In the genomic region with DNA sequence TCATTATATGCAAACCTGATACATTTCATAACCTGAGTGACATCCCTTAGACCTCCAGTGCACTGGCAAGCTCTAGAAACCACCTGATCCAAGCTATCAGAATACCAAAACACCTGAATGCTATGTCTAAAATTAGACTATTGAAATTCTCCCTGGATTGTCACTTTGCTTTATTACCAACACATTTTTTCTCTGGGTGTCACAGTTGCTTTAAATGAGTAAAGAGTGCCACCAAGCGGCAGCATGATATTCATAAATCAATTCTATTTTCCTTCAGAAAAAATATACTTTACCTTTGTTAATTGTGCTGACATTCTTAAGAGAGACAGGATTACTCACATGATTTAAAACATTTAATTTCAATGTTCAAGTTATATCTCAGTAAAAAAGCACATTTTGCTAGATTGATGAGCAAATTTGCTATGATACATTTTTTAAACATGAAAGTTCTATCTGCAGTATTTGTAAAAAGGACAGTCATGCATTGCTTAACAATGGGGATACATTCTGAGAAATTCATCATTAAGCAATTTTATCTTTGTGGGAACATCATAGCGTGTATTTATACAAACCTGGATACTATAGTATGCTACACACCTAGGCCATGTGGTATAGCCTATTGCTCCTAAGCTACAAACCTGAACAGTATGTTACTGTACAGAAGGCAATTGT, we compare ENCODE assay signal across 7 cellular contexts.
DNase-seq lines count a peak whose midpoint lies in the region; ATAC-seq and TF ChIP-seq lines count a peak whose summit lies in the region.

No MANE protein-coding gene starts in this region.

- no peaks in the 10 kb centered on the region for H3K36me3 ChIP-seq in gastrocnemius medialis

- intact Hi-C loops in gastrocnemius medialis (cut with DNase I; ENCODE audit: low total_unique reads), result no loop called here

- peak in 4 of 5 experiments; percentile 18 to 49 (median 42) for TF ChIP-seq CTCF in gastrocnemius medialis (IDR thresholded peaks at IDR 0.05 in 4 of 5, conservative IDR thresholded peaks at IDR 0.05 in 1 of 5)

- no peaks in the 10 kb centered on the region for H3K9me3 ChIP-seq in gastrocnemius medialis

- CTCF ChIA-PET in HEK293T (lab: Yijun Ruan, JAX), result no interaction called here

- TF ChIP-seq POLR2A in gastrocnemius medialis (IDR thresholded peaks at IDR 0.05), result no peak

- H3K4me3 ChIP-seq in gastrocnemius medialis, result no peak overlapping the region

- no peaks in the 10 kb centered on the region for H3K27me3 ChIP-seq in gastrocnemius medialis

- in situ Hi-C loops in gastrocnemius medialis (cut with MboI; ENCODE audit: low sequenced_read_pairs in 4 of 4), result no loop called here

- POLR2A ChIA-PET in HEK293T (lab: Yijun Ruan, JAX), result no interaction called here

- ATAC-seq in gastrocnemius medialis, result peak; percentile 41 to 52

- DNase-seq in EH (ENCODE audit: low read depth) (peak; percentile 55), HEK293T (ENCODE audit: extremely low spot score) (peak; percentile 37), NCI-H446 treated with DMSO at 0.1 percent for 48 hours (lab: John Stamatoyannopoulos, UW) (peak; percentile 58), activated T-cell treated with anti-CD3 and anti-CD28 coated beads for 4 hours (peak; percentile 24), foreskin melanocyte (peak; percentile 16), gastrocnemius medialis (no peak), islet precursor cell (no peak)

- no peak overlapping the region for H3K27ac ChIP-seq in gastrocnemius medialis

- peaks cover 16 to 19% of the 10 kb centered on the region in 2 donors for H3K4me1 ChIP-seq in gastrocnemius medialis

TF ChIP-seq in HEK293T, 16 proteins besides CTCF, POLR2A, EP300 and RAD21:
- TF ChIP-seq HDGF (IDR thresholded peaks at IDR 0.05; ENCODE audit: borderline replicate concordance) (no peak), ZNF384 (IDR thresholded peaks at IDR 0.05) (0 out of 2 replicates have a peak, but pooled peaks have one; percentile 18), SUZ12 (IDR thresholded peaks at IDR 0.05) (no peak), L3MBTL2 (conservative IDR thresholded peaks at IDR 0.05) (no peak), CTBP1 (IDR thresholded peaks at IDR 0.05; ENCODE audit: borderline replicate concordance) (no peak), FOXM1 (IDR thresholded peaks at IDR 0.05; ENCODE audit: borderline replicate concordance) (no peak), ARNT (IDR thresholded peaks at IDR 0.05) (no peak), BHLHE40 (IDR thresholded peaks at IDR 0.05; ENCODE audit: borderline replicate concordance) (no peak), SP1 (IDR thresholded peaks at IDR 0.05) (no peak), LEF1 (IDR thresholded peaks at IDR 0.05; ENCODE audit: borderline replicate concordance) (no peak), ELF4 (IDR thresholded peaks at IDR 0.05) (no peak), NFRKB (IDR thresholded peaks at IDR 0.05) (no peak)
- TF ChIP-seq, protein P1, sequence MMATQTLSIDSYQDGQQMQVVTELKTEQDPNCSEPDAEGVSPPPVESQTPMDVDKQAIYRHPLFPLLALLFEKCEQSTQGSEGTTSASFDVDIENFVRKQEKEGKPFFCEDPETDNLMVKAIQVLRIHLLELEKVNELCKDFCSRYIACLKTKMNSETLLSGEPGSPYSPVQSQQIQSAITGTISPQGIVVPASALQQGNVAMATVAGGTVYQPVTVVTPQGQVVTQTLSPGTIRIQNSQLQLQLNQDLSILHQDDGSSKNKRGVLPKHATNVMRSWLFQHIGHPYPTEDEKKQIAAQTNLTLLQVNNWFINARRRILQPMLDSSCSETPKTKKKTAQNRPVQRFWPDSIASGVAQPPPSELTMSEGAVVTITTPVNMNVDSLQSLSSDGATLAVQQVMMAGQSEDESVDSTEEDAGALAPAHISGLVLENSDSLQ (IDR thresholded peaks at IDR 0.05), result peak; percentile 52

Comparison
In these comparisons a context has a peak if more than half of its experiments do, and no peak if none do; other contexts are left out.
1. DNase-seq: peak in EH (single experiment), HEK293T (single experiment), NCI-H446 treated with DMSO at 0.1 percent for 48 hours (single experiment), activated T-cell treated with anti-CD3 and anti-CD28 coated beads for 4 hours (single experiment) and foreskin melanocyte (single experiment); none in gastrocnemius medialis (0 of 2) and islet precursor cell (single experiment).